ENCODE assay signal across 8 cellular contexts in genomic region chr4:26074672-26075071, GRCh38.
DNase-seq lines count a peak whose midpoint lies in the region; ATAC-seq and TF ChIP-seq lines count a peak whose summit lies in the region.

No MANE protein-coding gene starts in this region.

- TF ChIP-seq EP300 in gastroesophageal sphincter (IDR thresholded peaks at IDR 0.05): no peak

- H3K4me1 ChIP-seq in Peyer's patch (peaks cover 0 to 10% (median 0%) of the 10 kb centered on the region in 4 donors), gastroesophageal sphincter (peaks cover 0 to 6% (median 0%) of the 10 kb centered on the region in 3 donors), gastrocnemius medialis (no peaks in the 10 kb centered on the region)

- intact Hi-C loops in gastrocnemius medialis (cut with DNase I; ENCODE audit: low total_unique reads): no loop called here

- H3K4me3 ChIP-seq in Peyer's patch (no peak overlapping the region), gastroesophageal sphincter (no peak overlapping the region), gastrocnemius medialis (no peak overlapping the region)

- H3K27me3 ChIP-seq in Peyer's patch: no peaks in the 10 kb centered on the region
- H3K27me3 ChIP-seq in gastroesophageal sphincter: no peaks in the 10 kb centered on the region
- no peaks in the 10 kb centered on the region for H3K27me3 ChIP-seq in gastrocnemius medialis

- ATAC-seq in GM18907 (IDR thresholded peaks at IDR 0.05; ENCODE audit: unreplicated experiment) (peak; percentile 75), HG02840 (IDR thresholded peaks at IDR 0.05; ENCODE audit: low FRiP score, unreplicated experiment) (peak; percentile 75), gastroesophageal sphincter (peak; percentile 49), gastrocnemius medialis (no peak)

- TF ChIP-seq POLR2A in Peyer's patch (IDR thresholded peaks at IDR 0.05) (no peak), gastroesophageal sphincter (IDR thresholded peaks at IDR 0.05) (no peak), gastrocnemius medialis (IDR thresholded peaks at IDR 0.05) (no peak)

- DNase-seq in Peyer's patch: peak in 1 of 3 donors; percentile 38
- peak; percentile 53 to 56 for DNase-seq in stimulated activated CD8-positive, alpha-beta memory T cell treated with anti-CD3 and anti-CD28 coated beads, Interleukin-2, amount 100 ng/mL, for 48 hours (ENCODE audit: low read depth in 2 of 2)
- no peak for DNase-seq in gastrocnemius medialis
- DNase-seq in AG20443 (ENCODE audit: low spot score): no peak
- no peak for DNase-seq in NCI-H1694 (lab: John Stamatoyannopoulos, UW)

- in situ Hi-C loops in gastrocnemius medialis (cut with MboI; ENCODE audit: low sequenced_read_pairs in 4 of 4): no loop called here

- no peak for TF ChIP-seq CTCF in Peyer's patch (IDR thresholded peaks at IDR 0.05)
- no peak for TF ChIP-seq CTCF in gastroesophageal sphincter (IDR thresholded peaks at IDR 0.05)
- no peak for TF ChIP-seq CTCF in gastrocnemius medialis (IDR thresholded peaks at IDR 0.05 in 4 of 5, conservative IDR thresholded peaks at IDR 0.05 in 1 of 5)

- H3K36me3 ChIP-seq in Peyer's patch: no peaks in the 10 kb centered on the region
- H3K36me3 ChIP-seq in gastroesophageal sphincter: no peaks in the 10 kb centered on the region
- no peaks in the 10 kb centered on the region for H3K36me3 ChIP-seq in gastrocnemius medialis

- 52 to 54% methylated on average over 2 to 5 of the region's 5 CpGs for WGBS in gastroesophageal sphincter (ENCODE audit: low coverage in 1 of 2), 2 donors

- H3K9me3 ChIP-seq in Peyer's patch (no peaks in the 10 kb centered on the region), gastroesophageal sphincter (peaks cover 0 to 10% (median 0%) of the 10 kb centered on the region in 3 donors), gastrocnemius medialis (no peaks in the 10 kb centered on the region)

- peak overlapping the region; percentile 1 to 49 (median 32) for H3K27ac ChIP-seq in Peyer's patch
- peak overlapping the region in 3 of 4 donors; percentile 2 to 15 (median 12) for H3K27ac ChIP-seq in gastroesophageal sphincter
- peak overlapping the region in 1 of 4 donors; percentile 9 for H3K27ac ChIP-seq in gastrocnemius medialis

Comparison
In these comparisons a context has a peak if more than half of its experiments do, and no peak if none do; other contexts are left out.
1. ATAC-seq: peak in GM18907 (single experiment), HG02840 (single experiment) and gastroesophageal sphincter (single experiment); none in gastrocnemius medialis (0 of 2).
2. DNase-seq: peak in stimulated activated CD8-positive, alpha-beta memory T cell treated with anti-CD3 and anti-CD28 coated beads, Interleukin-2, amount 100 ng/mL, for 48 hours (2 of 2); none in gastrocnemius medialis (0 of 2), AG20443 (single experiment) and NCI-H1694 (single experiment).